Comparison of ENCODE assay signal across 19 cellular contexts in the genomic region with DNA sequence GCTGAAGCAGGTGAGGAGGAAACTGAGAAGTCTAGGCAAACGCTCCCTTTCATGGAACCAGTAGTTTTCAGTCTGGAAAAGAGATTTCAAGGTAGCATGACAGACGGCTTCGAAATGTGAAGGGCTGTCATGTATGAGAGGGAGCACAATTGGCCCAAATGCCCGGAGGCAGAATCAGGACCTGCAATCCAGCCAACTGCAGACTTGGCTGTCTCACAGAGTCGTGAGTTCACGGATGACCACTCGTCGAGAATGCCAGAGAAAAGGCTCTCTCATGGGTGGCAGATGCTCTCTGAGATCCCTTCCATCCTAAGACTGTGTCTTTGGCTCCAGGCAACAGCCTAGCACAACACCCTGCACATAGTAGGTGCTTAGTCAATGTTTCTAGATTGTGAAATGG.
"Had no signal": no experiment of that assay in that cellular context is flagged by ENCODE, and none has a peak within 500 bp of the region (broad histone marks: within the 10 kb centered on the region; RNA-seq: fewer than 3 reads in every experiment).

No MANE protein-coding gene starts in this region.

- DNase-seq: activated CD4-positive, alpha-beta T cell treated with anti-CD3 and anti-CD28 coated beads, Interleukin-2, amount 50 U/mL, for 1 hour; activated CD8-positive, alpha-beta memory T cell treated with anti-CD3 and anti-CD28 coated beads, Interleukin-2, amount 10 ng/mL, durations not matched to agents 7 days and 5 days; activated CD8-positive, alpha-beta T cell treated with anti-CD3 and anti-CD28 coated beads for 36 hours; activated naive CD8-positive, alpha-beta T cell treated with anti-CD3 and anti-CD28 coated beads, Interleukin-2, amount 50 U/mL, for 24 hours; activated T-cell treated with anti-CD3 and anti-CD28 coated beads, Interleukin-2, amount 50 U/mL, for 48 hours; endodermal cell; foreskin fibroblast; kidney glomerular epithelial cell; left ventricle myocardium superior; retina; stimulated activated CD4-positive, alpha-beta T cell treated with anti-CD3 and anti-CD28 coated beads, Interleukin-12 subunit alpha, Interleukin-12 subunit beta, amount 100 ng/mL, for 4 hours; stimulated activated CD4-positive, alpha-beta T cell treated with anti-CD3 and anti-CD28 coated beads, Interleukin-4, amount 100 ng/mL, for 1 hour; T-helper 17 cell; tibial artery; upper lobe of right lung had no signal

- H3K9me3 ChIP-seq: heart left ventricle, tibial artery, upper lobe of right lung had no signal

- H3K27me3 ChIP-seq: heart left ventricle, upper lobe of right lung had no signal

- H3K27ac ChIP-seq: heart left ventricle, skin epidermis, tibial artery, upper lobe of right lung had no signal

- H3K4me1 ChIP-seq: upper lobe of right lung had no signal

- H3K36me3 ChIP-seq: heart left ventricle, tibial artery, upper lobe of right lung had no signal

- ATAC-seq: activated CD8-positive, alpha-beta memory T cell treated with anti-CD3 and anti-CD28 coated beads, Interleukin-2, amount 10 ng/mL, durations not matched to agents 7 days and 5 days; activated CD8-positive, alpha-beta T cell treated with anti-CD3 and anti-CD28 coated beads for 36 hours; activated naive CD8-positive, alpha-beta T cell treated with anti-CD3 and anti-CD28 coated beads, Interleukin-2, amount 50 U/mL, for 24 hours; heart left ventricle; left ventricle myocardium superior; sciatic nerve; T-helper 17 cell; upper lobe of right lung; WTC11 had no signal

- H3K4me3 ChIP-seq: heart left ventricle, skin epidermis, tibial artery, upper lobe of right lung had no signal
